In the genomic region with DNA sequence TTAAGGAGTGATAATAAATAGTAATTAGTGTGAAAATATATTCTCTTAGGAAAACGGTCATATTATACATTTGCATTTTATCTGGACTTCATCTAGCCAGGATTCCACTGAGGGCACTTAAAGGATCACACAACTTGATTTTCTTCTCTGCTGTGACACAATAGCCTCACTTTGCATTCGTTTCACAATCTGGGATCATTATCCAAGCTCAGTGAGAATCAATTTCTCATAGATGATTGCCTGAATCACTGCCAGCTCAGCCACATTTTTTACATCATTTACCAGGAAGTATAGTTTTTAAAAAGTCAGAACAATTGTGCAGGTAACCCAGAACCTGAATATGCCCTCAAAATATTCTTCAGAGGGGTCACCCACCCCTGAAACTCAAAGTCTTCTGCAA, we compare ENCODE assay signal across 15 cellular contexts.
DNase-seq lines count a peak whose midpoint lies in the region; ATAC-seq, FAIRE-seq and TF ChIP-seq lines count a peak whose summit lies in the region.
"Had no signal": no experiment of that assay in that cellular context is flagged by ENCODE, and none has a peak within 500 bp of the region (broad histone marks: within the 10 kb centered on the region; RNA-seq: fewer than 3 reads in every experiment).

No MANE protein-coding gene starts in this region.

- H3K4me1 ChIP-seq in HUES6 (ENCODE audit: control insufficient read depth, insufficient read depth, low read length) (peaks cover 56% of the 10 kb centered on the region), keratinocyte (ENCODE audit: control insufficient read depth, extremely low read depth, insufficient read depth, low read length) (peaks cover 53% of the 10 kb centered on the region)
- H3K4me1 ChIP-seq: BLaER1 treated with 17β-estradiol and CSF1 and Interleukin-3, amounts not matched to agents 10 nM and 100 nM had no signal

- ATAC-seq in GM18520 (IDR thresholded peaks at IDR 0.05; ENCODE audit: unreplicated experiment) = no peak
- ATAC-seq: T-cell had no signal

- H3K36me3 ChIP-seq in HUES6 (ENCODE audit: control insufficient read depth, insufficient read depth, low read length) = peaks cover under 1% of the 10 kb centered on the region; the same call in 1 of the 2 replicates
- peaks cover 0 to under 1% of the 10 kb centered on the region in 2 experiments for H3K36me3 ChIP-seq in keratinocyte (ENCODE audit: control insufficient read depth in 2 of 2, extremely low read depth in 1 of 2, insufficient read depth in 2 of 2, low read length in 2 of 2)
- H3K36me3 ChIP-seq: BLaER1 treated with 17β-estradiol and CSF1 and Interleukin-3, amounts not matched to agents 10 nM and 100 nM had no signal

- H3K9ac ChIP-seq in HUES6 (ENCODE audit: low read length) (peak overlapping the region; percentile 12), keratinocyte (ENCODE audit: control insufficient read depth, extremely low read depth, insufficient read depth, low read length) (no peak overlapping the region)
- H3K9ac ChIP-seq: BLaER1 treated with 17β-estradiol and CSF1 and Interleukin-3, amounts not matched to agents 10 nM and 100 nM had no signal

- H4K20me1 ChIP-seq in keratinocyte (ENCODE audit: control insufficient read depth, extremely low read depth, insufficient read depth, low read length) = no peaks in the 10 kb centered on the region
- H4K20me1 ChIP-seq: BLaER1 treated with 17β-estradiol and CSF1 and Interleukin-3, amounts not matched to agents 10 nM and 100 nM had no signal

- H3K9me3 ChIP-seq in HUES6 (ENCODE audit: control insufficient read depth, insufficient read depth, low read depth, low read length) = no peaks in the 10 kb centered on the region
- no peaks in the 10 kb centered on the region for H3K9me3 ChIP-seq in keratinocyte (ENCODE audit: control insufficient read depth, low read depth, low read length)
- H3K9me3 ChIP-seq: BLaER1 treated with 17β-estradiol and CSF1 and Interleukin-3, amounts not matched to agents 10 nM and 100 nM had no signal

- peaks cover 74% of the 10 kb centered on the region for H3K4me1 Mint-ChIP-seq in brain
- H3K4me1 Mint-ChIP-seq: T-cell had no signal

- DNase-seq in NCI-H146 (lab: John Stamatoyannopoulos, UW) = peak; percentile 47
- no peak for DNase-seq in keratinocyte (ENCODE audit: low read depth, low spot score)
- no peak for DNase-seq in stimulated activated CD8-positive, alpha-beta memory T cell treated with anti-CD3 and anti-CD28 coated beads, Interleukin-4, amount 100 ng/mL, for 48 hours
- DNase-seq in ACHN = no peak
- no peak for DNase-seq in SIG-M5 (lab: John Stamatoyannopoulos, UW)
- DNase-seq: IMR-90; NCI-H187; NCI-H2171 treated with DMSO at 0.1 percent for 48 hours; NK-92 treated with Interleukin-12 subunit alpha and Interleukin-12 subunit beta, amount 100 ng/mL, for 24 hours; T-cell had no signal

- no peaks in the 10 kb centered on the region for H3K9me1 ChIP-seq in keratinocyte (ENCODE audit: control insufficient read depth, extremely low read depth, insufficient read depth, low read length)

- no peaks in the 10 kb centered on the region for H3K9me3 Mint-ChIP-seq in brain
- H3K9me3 Mint-ChIP-seq: T-cell had no signal

- H3K4me3 Mint-ChIP-seq in brain = peak overlapping the region in 3 of 5 experiments; percentile 10 to 59 (median 28)
- H3K4me3 Mint-ChIP-seq: T-cell had no signal

- peak overlapping the region in 4 of 5 experiments; percentile 60 to 79 (median 72) for H3K27ac Mint-ChIP-seq in brain
- H3K27ac Mint-ChIP-seq: T-cell had no signal

- no peak overlapping the region for H3K4me3 ChIP-seq in HUES6 (ENCODE audit: low read depth, low read length)
- H3K4me3 ChIP-seq in keratinocyte (ENCODE audit: control insufficient read depth in 2 of 3, extremely low read depth in 1 of 3, insufficient read depth in 2 of 3, low read depth in 1 of 3, low read length in 3 of 3) = no peak overlapping the region
- H3K4me3 ChIP-seq: BLaER1 treated with 17β-estradiol and CSF1 and Interleukin-3, amounts not matched to agents 10 nM and 100 nM had no signal

- H3K36me3 Mint-ChIP-seq in brain = peaks cover 4% of the 10 kb centered on the region
- H3K36me3 Mint-ChIP-seq: T-cell had no signal

- in situ Hi-C loops in ACHN (cut with HindIII; ENCODE audit: low pct_ligation_motif_present, low pct_unique_long_range_greater_than_20kb, low sequenced_read_pairs) = no loop called here

- H3K27ac ChIP-seq in HUES6 (ENCODE audit: low read depth, low read length) (peak overlapping the region; percentile 99), keratinocyte (ENCODE audit: control insufficient read depth, insufficient read depth, low read length) (peak overlapping the region; percentile 19)
- H3K27ac ChIP-seq: BLaER1 treated with 17β-estradiol and CSF1 and Interleukin-3, amounts not matched to agents 10 nM and 100 nM had no signal

- no peaks in the 10 kb centered on the region for H3K27me3 Mint-ChIP-seq in brain
- H3K27me3 Mint-ChIP-seq: T-cell had no signal

- peak overlapping the region; percentile 60 for H2AFZ ChIP-seq in keratinocyte (ENCODE audit: control insufficient read depth, low read length)

- H3K4me2 ChIP-seq in keratinocyte (ENCODE audit: control insufficient read depth, extremely low read depth, insufficient read depth, low read depth, low read length) = peak overlapping the region; percentile 53
- H3K4me2 ChIP-seq: BLaER1 treated with 17β-estradiol and CSF1 and Interleukin-3, amounts not matched to agents 10 nM and 100 nM had no signal

- peak; percentile 55 for FAIRE-seq in keratinocyte (lab: Jason Lieb, UNC)
- FAIRE-seq: H54 had no signal

- dilution Hi-C loops in keratinocyte (cut with MboI; ENCODE audit: extremely low pct_ligation_motif_present, low sequenced_read_pairs) = no loop called here

- no peaks in the 10 kb centered on the region for H3K79me2 ChIP-seq in keratinocyte (ENCODE audit: control insufficient read depth, insufficient read depth, low read length)

- no peak for TF ChIP-seq CTCF in brain (conservative IDR thresholded peaks at IDR 0.05)
- TF ChIP-seq CTCF in keratinocyte (optimal IDR thresholded peaks at IDR 0.05 in 1 of 3, IDR thresholded peaks at IDR 0.05 in 1 of 3, conservative IDR thresholded peaks at IDR 0.05 in 1 of 3; ENCODE audit: extremely low read depth in 1 of 3, insufficient read depth in 2 of 3, low read length in 3 of 3) = no peak

- no peaks in the 10 kb centered on the region for H3K27me3 ChIP-seq in HUES6 (ENCODE audit: control insufficient read depth, insufficient read depth, low read length)
- H3K27me3 ChIP-seq in keratinocyte (ENCODE audit: control insufficient read depth, extremely low read depth, insufficient read depth, low read length) = no peaks in the 10 kb centered on the region
- H3K27me3 ChIP-seq: BLaER1 treated with 17β-estradiol and CSF1 and Interleukin-3, amounts not matched to agents 10 nM and 100 nM had no signal
